In the genomic region with DNA sequence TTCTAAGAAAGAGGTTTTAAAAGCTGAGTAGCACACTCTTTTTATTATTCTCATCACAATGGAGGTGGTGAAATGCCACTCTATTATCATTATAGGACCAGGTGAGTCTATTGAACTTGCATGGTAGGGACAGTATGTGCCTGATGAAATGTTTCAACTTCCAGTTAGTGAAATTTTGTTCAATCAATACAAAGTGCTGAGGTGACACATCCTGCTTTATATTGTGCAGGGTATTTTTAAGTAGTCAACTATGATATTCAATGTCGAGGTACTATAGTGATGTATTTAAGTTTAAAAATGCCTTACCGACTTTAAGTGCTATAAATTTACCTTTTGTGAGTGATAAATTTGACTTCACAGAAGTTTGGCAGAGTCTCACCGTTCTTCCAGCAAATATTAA, we compare ENCODE assay signal across 2 cellular contexts.
A peak's percentile ranks its signal among the peaks of the same experiment; 100 is the strongest.
TF ChIP-seq lines count a peak whose summit lies in the region.

No MANE protein-coding gene starts in this region.

TF ChIP-seq in A549, 52 proteins besides CTCF, POLR2A, EP300 and RAD21 (continued from another document):
- TF ChIP-seq MAZ (IDR thresholded peaks at IDR 0.05; ENCODE audit: borderline replicate concordance, low read depth, low read length), result no peak

TF ChIP-seq in IMR-90, 13 proteins besides CTCF, POLR2A, EP300 and RAD21 (continued from another document):
- TF ChIP-seq CEBPB (IDR thresholded peaks at IDR 0.05; ENCODE audit: low read depth, low read length) (no peak), MAZ (IDR thresholded peaks at IDR 0.05; ENCODE audit: borderline replicate concordance, low read depth, low read length) (no peak), MAFK (IDR thresholded peaks at IDR 0.05; ENCODE audit: low read depth, low read length) (peak; percentile 53), RCOR1 (IDR thresholded peaks at IDR 0.05; ENCODE audit: insufficient replicate concordance, low read length) (no peak)
TF ChIP-seq in IMR-90: peak in this region for 1.
